1 cellular context compared by ENCODE assay signal in genomic region chr19:48424694-48425219, GRCh38.
TF ChIP-seq lines count a peak whose summit lies in the region.

No MANE protein-coding gene starts in this region.

TF ChIP-seq in IMR-90, 13 proteins besides CTCF, POLR2A, EP300 and RAD21 (continued from another document):
- TF ChIP-seq MAZ (IDR thresholded peaks at IDR 0.05; ENCODE audit: borderline replicate concordance, low read depth, low read length) (peak; percentile 20; the same call in 1 of the 2 replicates), BHLHE40 (IDR thresholded peaks at IDR 0.05; ENCODE audit: low read depth, low read length) (no peak), FOS (IDR thresholded peaks at IDR 0.05; ENCODE audit: low read depth, low read length) (peak; percentile 72; the same call in 1 of the 2 replicates), SMC3 (IDR thresholded peaks at IDR 0.05; ENCODE audit: low read depth, low read length) (no peak), ELK1 (IDR thresholded peaks at IDR 0.05; ENCODE audit: borderline replicate concordance, low read depth, low read length) (no peak), USF2 (IDR thresholded peaks at IDR 0.05; ENCODE audit: low read depth, low read length) (no peak), MAFK (IDR thresholded peaks at IDR 0.05; ENCODE audit: low read depth, low read length) (peak; percentile 28; the same call in 1 of the 2 replicates), CHD1 (IDR thresholded peaks at IDR 0.05; ENCODE audit: low read depth, low read length) (no peak), RFX5 (IDR thresholded peaks at IDR 0.05; ENCODE audit: low read depth, low read length) (no peak), MXI1 (IDR thresholded peaks at IDR 0.05; ENCODE audit: borderline replicate concordance, low read depth, low read length) (no peak), RCOR1 (IDR thresholded peaks at IDR 0.05; ENCODE audit: insufficient replicate concordance, low read length) (no peak)
